In the genomic region with DNA sequence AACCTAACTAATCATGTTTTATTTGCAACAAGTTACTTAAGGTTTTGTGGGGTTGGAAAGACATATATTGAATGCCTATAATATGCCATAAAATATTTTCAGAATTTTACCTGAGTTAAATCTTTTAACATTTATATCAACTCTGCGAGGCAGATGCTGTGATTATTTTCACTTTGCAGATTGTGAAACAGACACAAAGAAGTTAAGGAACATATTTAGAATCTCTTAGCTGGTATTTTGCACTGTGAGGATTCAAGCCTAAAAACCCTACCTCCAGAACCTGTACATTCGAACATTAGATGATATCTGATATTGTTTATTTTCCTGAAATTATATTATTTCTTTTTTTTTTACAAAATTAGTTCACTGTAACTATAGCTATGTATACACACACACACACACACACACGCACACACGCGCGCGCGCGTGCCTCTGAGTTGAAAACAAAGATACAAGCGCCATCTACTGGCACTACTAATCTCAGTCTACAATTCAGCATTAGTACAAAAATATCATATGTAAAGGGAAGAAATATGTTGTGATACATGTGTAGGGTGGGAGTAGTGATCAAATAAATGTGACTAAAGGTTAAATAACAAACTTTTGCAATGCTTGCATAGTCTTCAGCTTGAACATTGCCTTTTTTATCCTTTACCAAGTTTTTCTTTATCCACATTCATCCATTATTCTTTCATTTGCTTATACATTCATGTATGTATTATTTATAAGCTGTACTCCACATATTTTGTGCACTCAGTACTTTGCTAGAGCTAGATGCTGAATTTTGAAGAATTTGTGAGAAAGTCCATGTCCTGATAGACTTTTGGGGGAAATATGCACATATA, we compare ENCODE assay signal across 8 cellular contexts.
A peak's percentile ranks its signal among the peaks of the same experiment; 100 is the strongest.
DNase-seq lines count a peak whose midpoint lies in the region; ATAC-seq lines count a peak whose summit lies in the region.

No MANE protein-coding gene starts in this region.

- H3K27me3 ChIP-seq in duodenal mucosa (ENCODE audit: control insufficient read depth in 1 of 2, insufficient read depth in 2 of 2, low read length in 2 of 2) (no peaks in the 10 kb centered on the region), mesenchymal stem cell (ENCODE audit: control insufficient read depth in 1 of 2, insufficient read depth in 1 of 2, low read length in 2 of 2) (no peaks in the 10 kb centered on the region)

- H2BK5ac ChIP-seq in mesenchymal stem cell (ENCODE audit: low read depth, low read length, poor library complexity, severe bottlenecking) = no peak overlapping the region

- H3K79me1 ChIP-seq in mesenchymal stem cell (replicated peaks; ENCODE audit: low read length, poor library complexity, severe bottlenecking) = no peaks in the 10 kb centered on the region

- no peak overlapping the region for H3K4me2 ChIP-seq in mesenchymal stem cell (ENCODE audit: low read length, poor library complexity, severe bottlenecking)

- H3K36me3 ChIP-seq in duodenal mucosa (ENCODE audit: control insufficient read depth in 1 of 2, insufficient read depth in 2 of 2, low read length in 2 of 2) (no peaks in the 10 kb centered on the region), mesenchymal stem cell (ENCODE audit: control insufficient read depth in 1 of 2, insufficient read depth in 2 of 2, low read depth in 1 of 2, low read length in 2 of 2) (no peaks in the 10 kb centered on the region)

- no peak overlapping the region for H3K27ac ChIP-seq in duodenal mucosa (ENCODE audit: low read depth, low read length)
- no peak overlapping the region for H3K27ac ChIP-seq in mesenchymal stem cell (ENCODE audit: low read length, poor library complexity, severe bottlenecking)

- no peaks in the 10 kb centered on the region for H3K4me1 ChIP-seq in duodenal mucosa (ENCODE audit: control insufficient read depth in 1 of 2, insufficient read depth in 2 of 2, low read length in 2 of 2)
- H3K4me1 ChIP-seq in mesenchymal stem cell (ENCODE audit: control insufficient read depth, insufficient read depth, low read depth, low read length) = peaks cover 1% of the 10 kb centered on the region

- DNase-seq in Ammon's horn (ENCODE audit: low spot score) (peak; percentile 77), NCI-H526 treated with DMSO at 0.1 percent for 48 hours (lab: John Stamatoyannopoulos, UW) (peak; percentile 68), mesenchymal stem cell (peak; percentile 84)
- DNase-seq in activated CD4-positive, alpha-beta T cell treated with anti-CD3 and anti-CD28 coated beads, Interleukin-2, amount 50 U/mL, for 48 hours = peak; percentile 61 to 67
- DNase-seq in stimulated activated CD8-positive, alpha-beta memory T cell treated with anti-CD3 and anti-CD28 coated beads, Interleukin-15, amount 100 ng/mL, for 48 hours (ENCODE audit: low read depth in 2 of 2) = peak; percentile 8 to 24

- H3K4me3 ChIP-seq in duodenal mucosa (ENCODE audit: low read depth in 1 of 2, low read length in 2 of 2) (peak overlapping the region; percentile 19 to 45), mesenchymal stem cell (ENCODE audit: insufficient read depth in 1 of 2, low read depth in 1 of 2, low read length in 2 of 2) (peak overlapping the region in 1 of 2 experiments; percentile 69)

- ATAC-seq in GM19035 (IDR thresholded peaks at IDR 0.05; ENCODE audit: unreplicated experiment) = peak; percentile 88
- peak; percentile 92 for ATAC-seq in HG03378 (IDR thresholded peaks at IDR 0.05; ENCODE audit: unreplicated experiment)

- no peak overlapping the region for H4K91ac ChIP-seq in mesenchymal stem cell (ENCODE audit: low read length)

- no peak overlapping the region for H2BK12ac ChIP-seq in mesenchymal stem cell (ENCODE audit: low read length in 2 of 2)

- H2AFZ ChIP-seq in mesenchymal stem cell (ENCODE audit: low read depth, low read length) = no peak overlapping the region

- H2BK120ac ChIP-seq in mesenchymal stem cell (ENCODE audit: low read depth, low read length) = no peak overlapping the region

- no peak overlapping the region for H2BK15ac ChIP-seq in mesenchymal stem cell (ENCODE audit: low read depth, poor library complexity, severe bottlenecking)

- H2AK5ac ChIP-seq in mesenchymal stem cell (ENCODE audit: low read length, severe bottlenecking) = no peak overlapping the region

- H3K9ac ChIP-seq in duodenal mucosa (ENCODE audit: low read depth in 1 of 2, low read length in 2 of 2) = no peak overlapping the region
- peak overlapping the region; percentile 85 for H3K9ac ChIP-seq in mesenchymal stem cell (ENCODE audit: low read length)

- H3K4ac ChIP-seq in mesenchymal stem cell (ENCODE audit: low read depth in 1 of 2, low read length in 2 of 2) = no peak overlapping the region

- no peak overlapping the region for H3K14ac ChIP-seq in mesenchymal stem cell (ENCODE audit: low read length in 2 of 2)

- no peak overlapping the region for H4K8ac ChIP-seq in mesenchymal stem cell (ENCODE audit: low read length)

- no peak overlapping the region for H3K23ac ChIP-seq in mesenchymal stem cell (ENCODE audit: low read length in 2 of 2)

- no peak overlapping the region for H3K18ac ChIP-seq in mesenchymal stem cell (ENCODE audit: low read depth in 1 of 2, low read length in 2 of 2)

- no peaks in the 10 kb centered on the region for H3K9me3 ChIP-seq in duodenal mucosa (ENCODE audit: control insufficient read depth in 1 of 2, low read length in 2 of 2)
- peaks cover 3% of the 10 kb centered on the region for H3K9me3 ChIP-seq in mesenchymal stem cell (ENCODE audit: control insufficient read depth, low read length)

- WGBS in mesenchymal stem cell = no CpG with 5 or more reads among the region's 10 CpGs

Comparison
In these comparisons a context has a peak if more than half of its experiments do, and no peak if none do; other contexts are left out.
1. DNase-seq: peak in every context shown above with its lines; median percentile 84 in mesenchymal stem cell; 77 in Ammon's horn; 68 in NCI-H526 treated with DMSO at 0.1 percent for 48 hours; 64 in activated CD4-positive, alpha-beta T cell treated with anti-CD3 and anti-CD28 coated beads, Interleukin-2, amount 50 U/mL, for 48 hours; 16 in stimulated activated CD8-positive, alpha-beta memory T cell treated with anti-CD3 and anti-CD28 coated beads, Interleukin-15, amount 100 ng/mL, for 48 hours.